ENCODE assay signal across 18 cellular contexts in the genomic region with DNA sequence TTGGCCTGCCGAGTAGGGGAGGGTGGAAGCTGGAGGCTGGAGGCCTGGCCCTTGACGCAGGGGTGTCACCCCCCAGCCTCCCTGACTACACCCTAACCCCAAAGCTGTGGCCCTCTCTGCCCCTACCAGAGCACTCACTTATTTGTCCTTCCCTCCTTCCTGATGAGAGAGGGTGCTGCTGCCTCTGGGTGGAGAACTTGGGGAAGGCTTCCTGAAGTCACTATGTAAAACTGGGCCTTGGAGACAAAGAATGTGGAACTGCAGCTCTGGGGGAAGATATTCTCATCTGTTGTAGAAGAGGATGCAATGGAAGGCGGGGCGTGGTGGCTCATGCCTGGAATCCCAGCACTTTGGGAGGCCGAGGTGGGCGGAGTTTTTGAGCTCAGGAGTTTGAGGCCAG.
"Had no signal": no experiment of that assay in that cellular context is flagged by ENCODE, and none has a peak within 500 bp of the region (broad histone marks: within the 10 kb centered on the region; RNA-seq: fewer than 3 reads in every experiment).

No MANE protein-coding gene starts in this region.

- H3K4me3 Mint-ChIP-seq: activated CD4-positive, alpha-beta T cell treated with anti-CD3 and anti-CD28 coated beads, Interleukin-2, amount 10 ng/mL, durations not matched to agents 7 days and 5 days; activated CD8-positive, alpha-beta T cell treated with anti-CD3 and anti-CD28 coated beads, Interleukin-2, amount 10 ng/mL, durations not matched to agents 7 days and 5 days; activated naive CD8-positive, alpha-beta T cell treated with anti-CD3 and anti-CD28 coated beads, Interleukin-2, amount 10 ng/mL, durations not matched to agents 7 days and 5 days; brain; natural killer cell had no signal

- H2AFZ ChIP-seq: parathyroid adenoma had no signal

- H3K9me3 Mint-ChIP-seq: activated CD4-positive, alpha-beta T cell treated with anti-CD3 and anti-CD28 coated beads, Interleukin-2, amount 10 ng/mL, durations not matched to agents 7 days and 5 days; activated naive CD8-positive, alpha-beta T cell treated with anti-CD3 and anti-CD28 coated beads, Interleukin-2, amount 10 ng/mL, durations not matched to agents 7 days and 5 days; brain; natural killer cell had no signal

- H3K9ac ChIP-seq: parathyroid adenoma had no signal

- H3K27ac ChIP-seq: gastrocnemius medialis, neutrophil, parathyroid adenoma, sigmoid colon, SK-N-MC, thyroid gland had no signal

- DNase-seq: activated CD4-positive, alpha-beta T cell treated with anti-CD3 and anti-CD28 coated beads, Interleukin-2, amount 10 ng/mL, durations not matched to agents 7 days and 5 days; activated CD8-positive, alpha-beta T cell treated with anti-CD3 and anti-CD28 coated beads, Interleukin-2, amount 10 ng/mL, durations not matched to agents 7 days and 5 days; activated naive CD4-positive, alpha-beta T cell treated with Interleukin-2 at 50 U/mL for 16 hours; activated naive CD8-positive, alpha-beta T cell treated with anti-CD3 and anti-CD28 coated beads, Interleukin-2, amount 10 ng/mL, durations not matched to agents 7 days and 5 days; central memory CD4-positive, alpha-beta T cell; erythroblast; gastrocnemius medialis; natural killer cell; sigmoid colon; stimulated activated CD4-positive, alpha-beta T cell treated with anti-CD3 and anti-CD28 coated beads, Interleukin-1b, Interleukin-23, amount 100 ng/mL, for 48 hours; stimulated activated naive CD4-positive, alpha-beta T cell treated with Interleukin-2 at 50 U/mL for 16 hours; T-helper 9 cell; thyroid gland had no signal

- H3K4me1 Mint-ChIP-seq: activated CD4-positive, alpha-beta T cell treated with anti-CD3 and anti-CD28 coated beads, Interleukin-2, amount 10 ng/mL, durations not matched to agents 7 days and 5 days; activated naive CD8-positive, alpha-beta T cell treated with anti-CD3 and anti-CD28 coated beads, Interleukin-2, amount 10 ng/mL, durations not matched to agents 7 days and 5 days; brain; natural killer cell had no signal

- ATAC-seq: activated CD4-positive, CD25-positive, alpha-beta regulatory T cell treated with anti-CD3 and anti-CD28 coated beads, Interleukin-2, amount 50 U/mL, for 24 hours; activated CD8-positive, alpha-beta T cell treated with anti-CD3 and anti-CD28 coated beads, Interleukin-2, amount 10 ng/mL, durations not matched to agents 7 days and 5 days; gastrocnemius medialis; natural killer cell had no signal

- H3K79me2 ChIP-seq: parathyroid adenoma had no signal

- H3K4me3 ChIP-seq: gastrocnemius medialis, sigmoid colon, SK-N-MC, thyroid gland had no signal

- H3K9me3 ChIP-seq: gastrocnemius medialis, neutrophil, sigmoid colon, thyroid gland had no signal

- H3K27ac Mint-ChIP-seq: activated CD4-positive, alpha-beta T cell treated with anti-CD3 and anti-CD28 coated beads, Interleukin-2, amount 10 ng/mL, durations not matched to agents 7 days and 5 days; activated CD8-positive, alpha-beta T cell treated with anti-CD3 and anti-CD28 coated beads, Interleukin-2, amount 10 ng/mL, durations not matched to agents 7 days and 5 days; activated naive CD8-positive, alpha-beta T cell treated with anti-CD3 and anti-CD28 coated beads, Interleukin-2, amount 10 ng/mL, durations not matched to agents 7 days and 5 days; brain; natural killer cell had no signal

- H3K4me1 ChIP-seq: gastrocnemius medialis, parathyroid adenoma, sigmoid colon, thyroid gland had no signal

- H3K36me3 ChIP-seq: gastrocnemius medialis, neutrophil, sigmoid colon, thyroid gland had no signal

- H3K27me3 Mint-ChIP-seq: activated CD4-positive, alpha-beta T cell treated with anti-CD3 and anti-CD28 coated beads, Interleukin-2, amount 10 ng/mL, durations not matched to agents 7 days and 5 days; activated naive CD8-positive, alpha-beta T cell treated with anti-CD3 and anti-CD28 coated beads, Interleukin-2, amount 10 ng/mL, durations not matched to agents 7 days and 5 days had no signal

- H3K36me3 Mint-ChIP-seq: activated naive CD8-positive, alpha-beta T cell treated with anti-CD3 and anti-CD28 coated beads, Interleukin-2, amount 10 ng/mL, durations not matched to agents 7 days and 5 days; brain; natural killer cell had no signal

- H3K27me3 ChIP-seq: gastrocnemius medialis, neutrophil, sigmoid colon, thyroid gland had no signal
